In the genomic region with DNA sequence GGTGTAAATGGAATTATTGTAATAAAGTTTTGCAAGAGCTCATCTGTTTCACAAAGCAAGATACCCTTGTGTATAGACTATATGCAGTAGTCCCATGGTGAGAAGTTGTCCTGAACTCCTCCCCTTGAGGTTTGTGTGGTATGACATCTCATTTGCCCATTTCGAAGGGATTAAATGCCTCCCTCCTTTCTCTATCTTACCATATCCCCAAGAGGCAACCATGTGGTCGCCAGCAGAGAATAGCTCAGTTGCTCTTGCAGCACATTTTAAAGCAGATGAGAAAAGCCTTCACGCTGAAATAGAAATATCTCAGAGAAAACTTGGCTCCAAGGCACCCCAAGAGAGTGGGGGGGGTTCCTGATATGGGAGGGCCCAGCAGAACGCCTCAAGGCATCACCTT, we compare ENCODE assay signal across 25 cellular contexts. TPM values are rescaled to one million over a fixed set of nuclear protein-coding genes. Genes with fewer than 3 reads are reported as not detected.
DNase-seq lines count a peak whose midpoint lies in the region; ATAC-seq, FAIRE-seq and TF ChIP-seq lines count a peak whose summit lies in the region.
"Had no signal": no experiment of that assay in that cellular context is flagged by ENCODE, and none has a peak within 500 bp of the region (broad histone marks: within the 10 kb centered on the region; RNA-seq: fewer than 3 reads in every experiment).

No MANE protein-coding gene starts in this region.

- TF ChIP-seq CTCF in NB4 (IDR thresholded peaks at IDR 0.05; ENCODE audit: low read depth, low read length): no peak
- TF ChIP-seq CTCF in glutamatergic neuron (IDR thresholded peaks at IDR 0.05; ENCODE audit: partially characterized antibody, unreplicated experiment): no peak
- TF ChIP-seq CTCF in neural crest cell (conservative IDR thresholded peaks at IDR 0.05): no peak

- DNase-seq in NB4 (ENCODE audit: low read depth) (peak; percentile 74), glutamatergic neuron (no peak), neural crest cell (ENCODE audit: low read depth, low spot score) (no peak), DMS79 (lab: John Stamatoyannopoulos, UW) (no peak), RCC 7860 (ENCODE audit: low spot score) (no peak), NCI-H1930 (lab: John Stamatoyannopoulos, UW) (no peak)
- DNase-seq: activated B cell treated with CpG ODN at 0.5 μM for 24 hours; activated CD4-positive, alpha-beta T cell treated with anti-CD3 and anti-CD28 coated beads, Interleukin-2, amount 50 U/mL, for 48 hours; activated gamma-delta T cell treated with Interleukin-2 at 50 U/mL for 16 hours; colonic mucosa; HFFc6; MG63; midbrain; NCI-H1436 treated with DMSO at 0.1 percent for 48 hours; NCI-H510A treated with DMSO at 0.1 percent for 48 hours; SK-N-SH; stimulated activated CD4-positive, alpha-beta T cell treated with anti-CD3 and anti-CD28 coated beads, Interleukin-1b, Interleukin-23, amount 100 ng/mL, for 48 hours had no signal

- H3K4me1 Mint-ChIP-seq in glutamatergic neuron (ENCODE audit: low read depth, unreplicated experiment): peaks cover 43% of the 10 kb centered on the region
- H3K4me1 Mint-ChIP-seq in neural crest cell: peaks cover 40% of the 10 kb centered on the region

- no peak for FAIRE-seq in RCC 7860 (lab: Jason Lieb, UNC)
- FAIRE-seq: D721Med, GM18507 had no signal

- H3K36me3 Mint-ChIP-seq in glutamatergic neuron (ENCODE audit: unreplicated experiment) (no peaks in the 10 kb centered on the region), neural crest cell (ENCODE audit: low read depth) (peaks cover 4% of the 10 kb centered on the region)

- no peak for TF ChIP-seq POLR2A in NB4 (IDR thresholded peaks at IDR 0.05; ENCODE audit: extremely low read depth, insufficient read length)

- H3K4me3 Mint-ChIP-seq in glutamatergic neuron (ENCODE audit: unreplicated experiment) (peak overlapping the region; percentile 99), neural crest cell (peak overlapping the region; percentile 36)
- H3K4me3 Mint-ChIP-seq: activated B cell treated with CpG ODN at 0.5 μM for 24 hours; HFFc6; natural killer cell treated with Interleukin-12 subunit alpha and Interleukin-12 subunit beta and Interleukin-15 and Interleukin-18, amount 100 ng/mL, for 72 hours had no signal

- peaks cover 30% of the 10 kb centered on the region for H3K9me3 Mint-ChIP-seq in glutamatergic neuron (ENCODE audit: unreplicated experiment)
- H3K9me3 Mint-ChIP-seq in neural crest cell: no peaks in the 10 kb centered on the region
- H3K9me3 Mint-ChIP-seq: activated B cell treated with CpG ODN at 0.5 μM for 24 hours, HFFc6 had no signal

- peak; percentile 28 for ATAC-seq in GM18861 (IDR thresholded peaks at IDR 0.05; ENCODE audit: unreplicated experiment)
- no peak for ATAC-seq in HG02798 (IDR thresholded peaks at IDR 0.05; ENCODE audit: poor library complexity, unreplicated experiment)
- ATAC-seq: left lobe of liver; natural killer cell treated with Interleukin-12 subunit alpha and Interleukin-12 subunit beta and Interleukin-15 and Interleukin-18, amount 100 ng/mL, for 72 hours had no signal

- peak overlapping the region; percentile 92 for H3K27ac Mint-ChIP-seq in glutamatergic neuron (ENCODE audit: unreplicated experiment)
- H3K27ac Mint-ChIP-seq in neural crest cell (ENCODE audit: unreplicated experiment): no peak overlapping the region
- H3K27ac Mint-ChIP-seq: activated B cell treated with CpG ODN at 0.5 μM for 24 hours; HFFc6; natural killer cell treated with Interleukin-12 subunit alpha and Interleukin-12 subunit beta and Interleukin-15 and Interleukin-18, amount 100 ng/mL, for 72 hours; progenitor cell of endocrine pancreas had no signal

- H3K4me3 ChIP-seq in NB4 (ENCODE audit: low read depth, low read length): no peak overlapping the region
- H3K4me3 ChIP-seq: colonic mucosa, MG63 had no signal

- peaks cover 21% of the 10 kb centered on the region for H3K27me3 Mint-ChIP-seq in glutamatergic neuron (ENCODE audit: unreplicated experiment)
- peaks cover 35% of the 10 kb centered on the region for H3K27me3 Mint-ChIP-seq in neural crest cell (ENCODE audit: low read depth)
- H3K27me3 Mint-ChIP-seq: progenitor cell of endocrine pancreas had no signal

RNA-seq across cellular contexts. Expression of a gene that starts 4.6 kb away (rescaled TPM):
- total RNA-seq in glutamatergic neuron (ENCODE audit: unreplicated experiment): 424 TPM
- total RNA-seq in neural crest cell: 30.0 and 34.0 TPM in 2 replicates
- total RNA-seq: natural killer cell treated with Interleukin-12 subunit alpha and Interleukin-12 subunit beta and Interleukin-15 and Interleukin-18, amount 100 ng/mL, for 72 hours; T-helper 2 cell treated with Interferon-gamma antibody and Interleukin-4, amounts not matched to agents 100 ng/mL and 5 ng/mL, for 36 hours had no signal

Comparison
In these comparisons a context has a peak if more than half of its experiments do, and no peak if none do; other contexts are left out.
1. RNA of a gene that starts 4.6 kb away (total RNA-seq): 424 TPM in glutamatergic neuron (single experiment); 30.0 to 34.0 TPM in neural crest cell; every median in the first group is over 10 times any median in the second.